11 cellular contexts compared by ENCODE assay signal in genomic region chr10:124645496-124646095, GRCh38.
DNase-seq lines count a peak whose midpoint lies in the region; ATAC-seq and TF ChIP-seq lines count a peak whose summit lies in the region.
"Had no signal": no experiment of that assay in that cellular context is flagged by ENCODE, and none has a peak within 500 bp of the region (broad histone marks: within the 10 kb centered on the region; RNA-seq: fewer than 3 reads in every experiment).

No MANE protein-coding gene starts in this region.

- no peaks in the 10 kb centered on the region for H3K9me3 ChIP-seq in KOPT-K1 (ENCODE audit: insufficient read depth, low read length, poor library complexity, severe bottlenecking)
- no peaks in the 10 kb centered on the region for H3K9me3 ChIP-seq in lower lobe of right lung

- no peak for TF ChIP-seq CTCF in lower lobe of right lung (IDR thresholded peaks at IDR 0.05)

- H3K27me3 ChIP-seq in lower lobe of right lung (ENCODE audit: low read depth) = no peaks in the 10 kb centered on the region
- H3K27me3 ChIP-seq: brain microvascular endothelial cell had no signal

- DNase-seq in caudate nucleus (lab: John Stamatoyannopoulos, UW) (peak in 4 of 61 donors; percentile 30 to 63 (median 38)), lower lobe of right lung (no peak), substantia nigra (lab: John Stamatoyannopoulos, UW) (peak in 5 of 49 donors; percentile 22 to 46 (median 29)), Ammon's horn (ENCODE audit: low spot score) (no peak)
- DNase-seq in NK-92 treated with Interleukin-12 subunit alpha and Interleukin-12 subunit beta, amount 100 ng/mL, for 24 hours (lab: John Stamatoyannopoulos, UW) = no peak
- DNase-seq: activated T-cell treated with anti-CD3 and anti-CD28 coated beads, Interleukin-2, amount 50 U/mL, for 4 hours; brain microvascular endothelial cell; NCI-H526 treated with DMSO at 0.1 percent for 48 hours had no signal

- intact Hi-C loops in lower lobe of right lung (cut with DNase I) = no loop called here

- peaks cover 98% of the 10 kb centered on the region for H3K4me1 ChIP-seq in lower lobe of right lung

- H3K4me3 ChIP-seq in lower lobe of right lung = no peak overlapping the region

- H3K27ac ChIP-seq in KOPT-K1 (ENCODE audit: low read depth, low read length, poor library complexity, severe bottlenecking) (peak overlapping the region; percentile 97), caudate nucleus (ENCODE audit: low read depth, low read length) (peak overlapping the region; percentile 88), lower lobe of right lung (peak overlapping the region; percentile 83), substantia nigra (ENCODE audit: low read depth, low read length, poor library complexity, severe bottlenecking) (peak overlapping the region; percentile 98)
- H3K27ac ChIP-seq: brain microvascular endothelial cell, VCaP had no signal

- H3K36me3 ChIP-seq in KOPT-K1 (ENCODE audit: insufficient read depth, low read length) (no peaks in the 10 kb centered on the region), lower lobe of right lung (no peaks in the 10 kb centered on the region)
- H3K36me3 ChIP-seq: brain microvascular endothelial cell had no signal

- ATAC-seq in lower lobe of right lung (no peak), GM21723 (IDR thresholded peaks at IDR 0.05; ENCODE audit: unreplicated experiment) (no peak)
- ATAC-seq: activated T-cell treated with anti-CD3 and anti-CD28 coated beads, Interleukin-2, amount 50 U/mL, for 4 hours had no signal
